ENCODE assay signal across 35 cellular contexts in the genomic region with DNA sequence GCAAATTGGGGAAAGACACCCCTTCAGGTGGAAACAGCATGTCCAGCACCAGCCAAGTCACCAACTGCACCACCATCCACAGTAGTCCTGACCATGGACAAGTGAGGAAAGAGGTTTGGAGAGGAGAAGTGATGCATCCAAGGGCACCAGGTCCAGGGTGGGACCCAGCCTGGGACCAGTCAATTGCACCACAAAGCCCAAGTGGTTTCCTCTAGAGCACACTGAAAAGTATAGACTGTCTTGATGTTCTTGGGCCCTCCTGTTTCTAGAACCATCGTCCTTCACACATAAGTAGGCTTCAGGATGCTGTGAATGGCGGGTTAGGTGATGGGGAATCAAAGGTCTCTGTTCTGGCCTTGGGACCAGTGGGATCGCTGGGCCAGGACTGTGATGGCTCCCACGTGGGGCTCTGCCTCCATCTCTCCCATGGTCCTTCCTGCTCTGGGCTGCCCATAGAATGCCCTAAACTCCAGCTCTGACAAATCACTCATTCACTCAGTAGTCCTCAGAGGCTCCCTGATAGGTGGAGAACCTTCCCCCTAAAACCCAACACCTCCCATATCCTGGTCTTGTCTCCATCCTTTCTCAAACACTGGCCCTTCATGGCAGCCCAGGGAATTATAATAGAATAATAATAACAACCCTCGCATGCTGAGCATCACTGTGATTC. TPM values are rescaled to one million over a fixed set of nuclear protein-coding genes. Genes with fewer than 3 reads are reported as not detected.
"Had no signal": no experiment of that assay in that cellular context is flagged by ENCODE, and none has a peak within 500 bp of the region (broad histone marks: within the 10 kb centered on the region; RNA-seq: fewer than 3 reads in every experiment).

No MANE protein-coding gene starts in this region.

- H2AFZ ChIP-seq: hepatocyte, parathyroid adenoma had no signal

- H3K9ac ChIP-seq: parathyroid adenoma had no signal

- H3K27ac ChIP-seq: heart right ventricle, hepatocyte, left ventricle myocardium inferior, neutrophil, parathyroid adenoma, right atrium auricular region, right lobe of liver, suprapubic skin, thoracic aorta, tibial nerve, upper lobe of left lung, vagina had no signal

- ATAC-seq: heart right ventricle; naive thymus-derived CD8-positive, alpha-beta T cell; right lobe of liver; stimulated activated naive B cell treated with anti-CD40 and anti-IgM and Interleukin-4, amounts not matched to agents 10 μg/mL and 1 μg/mL and 100 μg/mL, for 72 hours had no signal

- H3K4me2 ChIP-seq: hepatocyte, smooth muscle cell had no signal

- H3K36me3 ChIP-seq: heart right ventricle, left ventricle myocardium inferior, neutrophil, right atrium auricular region, right lobe of liver, suprapubic skin, thoracic aorta, tibial nerve, upper lobe of left lung, vagina had no signal

- H3K9me3 ChIP-seq: heart right ventricle, left ventricle myocardium inferior, neutrophil, right atrium auricular region, right lobe of liver, suprapubic skin, thoracic aorta, tibial nerve, upper lobe of left lung, vagina had no signal

- H3K4me1 ChIP-seq: heart right ventricle, left ventricle myocardium inferior, right atrium auricular region, right lobe of liver, tibial nerve, vagina had no signal

- H3K27me3 ChIP-seq: neutrophil, right atrium auricular region, right lobe of liver, suprapubic skin, tibial nerve, upper lobe of left lung, vagina had no signal

- DNase-seq: heart right ventricle; islet precursor cell; left ventricle myocardium inferior; midbrain; occipital lobe; right lobe of liver; stimulated activated CD4-positive, alpha-beta T cell treated with anti-CD3 and anti-CD28 coated beads, Interleukin-12 subunit alpha, Interleukin-12 subunit beta, amount 100 ng/mL, for 4 hours; stimulated activated CD4-positive, alpha-beta T cell treated with anti-CD3 and anti-CD28 coated beads, Interleukin-15, amount 100 ng/mL, for 24 hours; stimulated activated CD4-positive, alpha-beta T cell treated with anti-CD3 and anti-CD28 coated beads, Interleukin-2, amount 100 ng/mL, for 24 hours; stimulated activated CD4-positive, alpha-beta T cell treated with anti-CD3 and anti-CD28 coated beads, Interleukin-4, amount 100 ng/mL, for 1 hour; stimulated activated naive B cell treated with anti-CD40 and anti-IgM and Interleukin-4, amounts not matched to agents 10 μg/mL and 1 μg/mL and 100 μg/mL, for 72 hours; upper lobe of left lung had no signal

- H3K4me3 ChIP-seq: heart right ventricle, hepatocyte, left ventricle myocardium inferior, lung, right atrium auricular region, right lobe of liver, smooth muscle cell, suprapubic skin, thoracic aorta, tibial nerve, upper lobe of left lung, vagina had no signal

RNA-seq across cellular contexts. Expression of a gene that starts 9.2 kb away (rescaled TPM):
- total RNA-seq: heart right ventricle; kidney epithelial cell; left ventricle myocardium inferior; mucosa of gallbladder; naive thymus-derived CD8-positive, alpha-beta T cell; neural crest cell; occipital lobe; osteocyte; progenitor cell of endocrine pancreas; pulmonary artery endothelial cell; renal cortical epithelial cell; right atrium auricular region; right lobe of liver; thoracic aorta; urinary bladder had no signal
- polyA plus RNA-seq: hepatocyte; naive thymus-derived CD8-positive, alpha-beta T cell; urinary bladder had no signal

RNA-seq across cellular contexts. Expression of a gene that starts 11.0 kb away (rescaled TPM):
- total RNA-seq: heart right ventricle; kidney epithelial cell; left ventricle myocardium inferior; mesenteric fat pad; mucosa of gallbladder; naive thymus-derived CD8-positive, alpha-beta T cell; neural crest cell; osteocyte; pulmonary artery endothelial cell; renal cortical epithelial cell; right atrium auricular region; right lobe of liver; skeletal muscle tissue; smooth muscle cell; subcutaneous adipose tissue; thoracic aorta; tibial nerve had no signal
- polyA plus RNA-seq: naive thymus-derived CD8-positive, alpha-beta T cell; smooth muscle cell; urinary bladder had no signal

RNA-seq across cellular contexts. Expression of a gene that starts 23.9 kb away (rescaled TPM):
- total RNA-seq: heart right ventricle; hepatocyte; kidney epithelial cell; left ventricle myocardium inferior; lung; mesenteric fat pad; mucosa of gallbladder; naive thymus-derived CD8-positive, alpha-beta T cell; neural crest cell; osteocyte; progenitor cell of endocrine pancreas; pulmonary artery endothelial cell; renal cortical epithelial cell; right atrium auricular region; right lobe of liver; skeletal muscle tissue; subcutaneous adipose tissue; thoracic aorta; urinary bladder had no signal
- polyA plus RNA-seq: hepatocyte; naive thymus-derived CD8-positive, alpha-beta T cell; urinary bladder had no signal

RNA-seq across cellular contexts. Expression of a gene that starts 29.0 kb away (rescaled TPM):
- total RNA-seq: heart right ventricle; hepatocyte; kidney epithelial cell; left ventricle myocardium inferior; lower leg skin; lung; mesenteric fat pad; mucosa of gallbladder; naive thymus-derived CD8-positive, alpha-beta T cell; neural crest cell; occipital lobe; osteocyte; progenitor cell of endocrine pancreas; pulmonary artery endothelial cell; renal cortical epithelial cell; right atrium auricular region; right lobe of liver; skeletal muscle tissue; smooth muscle cell; subcutaneous adipose tissue; suprapubic skin; thoracic aorta; tibial nerve; upper lobe of left lung; urinary bladder; vagina had no signal
- polyA plus RNA-seq: heart right ventricle; hepatocyte; lung; naive thymus-derived CD8-positive, alpha-beta T cell; smooth muscle cell; urinary bladder had no signal

RNA-seq across cellular contexts. Expression of a gene that starts 47.7 kb away (rescaled TPM):
- total RNA-seq: heart right ventricle; hepatocyte; kidney epithelial cell; left ventricle myocardium inferior; lower leg skin; lung; mesenteric fat pad; mucosa of gallbladder; naive thymus-derived CD8-positive, alpha-beta T cell; neural crest cell; occipital lobe; osteocyte; progenitor cell of endocrine pancreas; pulmonary artery endothelial cell; renal cortical epithelial cell; right atrium auricular region; right lobe of liver; skeletal muscle tissue; smooth muscle cell; subcutaneous adipose tissue; suprapubic skin; thoracic aorta; tibial nerve; upper lobe of left lung; urinary bladder; vagina had no signal
- polyA plus RNA-seq: heart right ventricle; hepatocyte; lung; naive thymus-derived CD8-positive, alpha-beta T cell; smooth muscle cell; urinary bladder had no signal
